ENCODE assay signal across 21 cellular contexts in genomic region chr4:185685804-185686203, GRCh38.
"Had no signal": no experiment of that assay in that cellular context is flagged by ENCODE, and none has a peak within 500 bp of the region (broad histone marks: within the 10 kb centered on the region; RNA-seq: fewer than 3 reads in every experiment).

No MANE protein-coding gene starts in this region.

- DNase-seq: activated B cell treated with CpG ODN at 0.5 μM for 24 hours; activated CD4-positive, alpha-beta T cell treated with anti-CD3 and anti-CD28 coated beads, Interleukin-2, amount 10 ng/mL, durations not matched to agents 24 days and 14 days; activated CD8-positive, alpha-beta memory T cell treated with anti-CD3 and anti-CD28 coated beads, Interleukin-2, amount 50 U/mL, for 4 hours; activated CD8-positive, alpha-beta T cell treated with anti-CD3 and anti-CD28 coated beads, Interleukin-2, amount 10 ng/mL, durations not matched to agents 7 days and 5 days; activated gamma-delta T cell; activated T-cell treated with anti-CD3 and anti-CD28 coated beads, Interleukin-2, amount 50 U/mL, for 48 hours; amniotic stem cell; body of pancreas; effector memory CD4-positive, alpha-beta T cell; gastrocnemius medialis; mucosa of descending colon; naive thymus-derived CD8-positive, alpha-beta T cell; small intestine; stimulated activated CD4-positive, alpha-beta T cell treated with anti-CD3 and anti-CD28 coated beads, Interleukin-4, amount 100 ng/mL, for 24 hours; stimulated activated naive CD4-positive, alpha-beta T cell; trophoblast cell had no signal

- H3K4me1 ChIP-seq: gastrocnemius medialis, parathyroid adenoma had no signal

- H3K9me3 ChIP-seq: body of pancreas, gastrocnemius medialis, mucosa of descending colon had no signal

- H3K27ac ChIP-seq: gastrocnemius medialis, parathyroid adenoma had no signal

- H3K4me3 ChIP-seq: body of pancreas, gastrocnemius medialis, mucosa of descending colon had no signal

- H3K27me3 ChIP-seq: body of pancreas, gastrocnemius medialis had no signal

- ATAC-seq: activated CD8-positive, alpha-beta T cell treated with anti-CD3 and anti-CD28 coated beads, Interleukin-2, amount 10 ng/mL, durations not matched to agents 7 days and 5 days; activated naive CD4-positive, alpha-beta T cell treated with anti-CD3 and anti-CD28 coated beads, Interleukin-2, amount 50 U/mL, for 72 hours; body of pancreas; gastrocnemius medialis; left lobe of liver; mucosa of descending colon; naive thymus-derived CD8-positive, alpha-beta T cell had no signal

- H3K36me3 ChIP-seq: gastrocnemius medialis had no signal

- FAIRE-seq: keratinocyte, TTC549 had no signal
